Comparison of ENCODE assay signal across 6 cellular contexts in the genomic region with DNA sequence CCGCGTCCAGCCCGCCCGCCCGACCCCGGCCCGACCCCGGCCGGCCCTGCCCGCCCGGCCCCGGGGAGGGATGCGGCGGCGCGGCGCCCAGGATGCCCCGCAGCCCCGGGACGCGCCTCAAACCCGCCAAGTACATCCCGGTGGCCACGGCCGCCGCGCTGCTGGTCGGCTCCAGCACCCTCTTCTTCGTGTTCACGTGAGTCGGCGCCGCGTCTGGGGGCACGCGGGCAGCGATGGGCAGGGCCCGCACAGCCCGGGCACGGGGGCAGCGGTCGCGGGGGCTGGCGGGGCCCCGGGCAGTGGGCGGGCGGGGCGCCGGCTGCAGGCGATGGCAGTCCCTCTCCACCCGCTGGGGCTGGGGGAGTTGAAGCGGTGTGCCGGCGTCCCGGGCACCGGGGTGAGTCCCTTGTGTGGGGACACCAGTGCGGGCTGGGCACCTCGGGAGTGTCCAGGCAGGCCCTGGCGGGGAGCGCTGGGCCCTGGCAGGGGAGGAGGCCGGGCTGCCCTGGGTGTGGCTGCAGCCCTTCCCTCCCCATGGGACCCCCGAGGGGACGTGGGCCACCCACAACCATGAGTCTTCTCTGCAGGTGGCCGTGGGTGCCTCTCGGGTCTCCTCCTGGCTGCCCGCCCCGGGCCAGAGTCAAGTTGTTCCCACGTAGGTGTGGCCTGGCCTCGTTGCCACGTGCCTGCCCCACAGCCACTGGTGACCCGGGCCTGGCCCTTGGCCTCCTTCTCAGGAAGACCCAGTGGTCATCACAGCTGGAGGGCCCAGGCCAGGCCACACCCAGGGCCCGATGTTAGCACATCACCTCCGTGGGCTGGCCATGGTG. TPM values are rescaled to one million over a fixed set of nuclear protein-coding genes. Genes with fewer than 3 reads are reported as not detected.
DNase-seq lines count a peak whose midpoint lies in the region; ATAC-seq lines count a peak whose summit lies in the region.

No MANE protein-coding gene starts in this region.

- H4K8ac ChIP-seq in mesenchymal stem cell (ENCODE audit: low read length), result no peak overlapping the region

- peak overlapping the region; percentile 15 to 53 for H3K4ac ChIP-seq in mesenchymal stem cell (ENCODE audit: low read depth in 1 of 2, low read length in 2 of 2)

- H2BK120ac ChIP-seq in mesenchymal stem cell (ENCODE audit: low read depth, low read length), result peak overlapping the region; percentile 74

- H4K91ac ChIP-seq in mesenchymal stem cell (ENCODE audit: low read length), result no peak overlapping the region

- peaks cover 46% of the 10 kb centered on the region for H3K4me1 ChIP-seq in mesenchymal stem cell (ENCODE audit: control insufficient read depth, insufficient read depth, low read depth, low read length)

- peak overlapping the region; percentile 92 to 93 for H3K4me3 ChIP-seq in mesenchymal stem cell (ENCODE audit: insufficient read depth in 1 of 2, low read depth in 1 of 2, low read length in 2 of 2)

- H3K36me3 Mint-ChIP-seq in activated naive CD4-positive, alpha-beta T cell treated with anti-CD3 and anti-CD28 coated beads, Interleukin-2, amount 50 U/mL, for 72 hours, result no peaks in the 10 kb centered on the region

- peak overlapping the region; percentile 45 for H3K4me2 ChIP-seq in mesenchymal stem cell (ENCODE audit: low read length, poor library complexity, severe bottlenecking)

- H2AFZ ChIP-seq in mesenchymal stem cell (ENCODE audit: low read depth, low read length), result peak overlapping the region; percentile 44

- H3K14ac ChIP-seq in mesenchymal stem cell (ENCODE audit: low read length in 2 of 2), result peak overlapping the region in 1 of 2 experiments; percentile 42

- no peak overlapping the region for H2AK5ac ChIP-seq in mesenchymal stem cell (ENCODE audit: low read length, severe bottlenecking)

- no peak overlapping the region for H2BK15ac ChIP-seq in mesenchymal stem cell (ENCODE audit: low read depth, poor library complexity, severe bottlenecking)

- 3% methylated on average over 65 of the region's 73 CpGs for WGBS in mesenchymal stem cell

- no peak overlapping the region for H3K27ac ChIP-seq in mesenchymal stem cell (ENCODE audit: low read length, poor library complexity, severe bottlenecking)

- no peaks in the 10 kb centered on the region for H3K9me3 ChIP-seq in mesenchymal stem cell (ENCODE audit: control insufficient read depth, low read length)

- no peak overlapping the region for H2BK12ac ChIP-seq in mesenchymal stem cell (ENCODE audit: low read length in 2 of 2)

- peaks cover 20% of the 10 kb centered on the region for H3K79me1 ChIP-seq in mesenchymal stem cell (replicated peaks; ENCODE audit: low read length, poor library complexity, severe bottlenecking)

- H3K36me3 ChIP-seq in mesenchymal stem cell (ENCODE audit: control insufficient read depth in 1 of 2, insufficient read depth in 2 of 2, low read depth in 1 of 2, low read length in 2 of 2), result peaks cover 11 to 42% of the 10 kb centered on the region in 2 experiments

- H3K27me3 ChIP-seq in mesenchymal stem cell (ENCODE audit: control insufficient read depth in 1 of 2, insufficient read depth in 1 of 2, low read length in 2 of 2), result no peaks in the 10 kb centered on the region

- DNase-seq in NCI-H1417 (lab: John Stamatoyannopoulos, UW) (peak in 2 of 3 experiments; percentile 5 to 23), NCI-H1417 treated with DMSO at 0.1 percent for 48 hours (lab: John Stamatoyannopoulos, UW) (no peak), mesenchymal stem cell (no peak), NCI-H1048 (lab: John Stamatoyannopoulos, UW) (no peak), COR-L47 (lab: John Stamatoyannopoulos, UW) (no peak)
- peak in 1 of 2 donors; percentile 25 for DNase-seq in activated naive CD4-positive, alpha-beta T cell treated with anti-CD3 and anti-CD28 coated beads, Interleukin-2, amount 50 U/mL, for 72 hours (ENCODE audit: low spot score in 2 of 2)

- peak overlapping the region; percentile 79 to 86 for H3K18ac ChIP-seq in mesenchymal stem cell (ENCODE audit: low read depth in 1 of 2, low read length in 2 of 2)

- H3K23ac ChIP-seq in mesenchymal stem cell (ENCODE audit: low read length in 2 of 2), result peak overlapping the region in 1 of 2 experiments; percentile 66

- H3K9me3 Mint-ChIP-seq in activated naive CD4-positive, alpha-beta T cell treated with anti-CD3 and anti-CD28 coated beads, Interleukin-2, amount 50 U/mL, for 72 hours, result no peaks in the 10 kb centered on the region

- peak overlapping the region; percentile 84 for H3K9ac ChIP-seq in mesenchymal stem cell (ENCODE audit: low read length)

- no peak overlapping the region for H2BK5ac ChIP-seq in mesenchymal stem cell (ENCODE audit: low read depth, low read length, poor library complexity, severe bottlenecking)

- peak; percentile 2 to 25 for ATAC-seq in activated naive CD4-positive, alpha-beta T cell treated with anti-CD3 and anti-CD28 coated beads, Interleukin-2, amount 50 U/mL, for 72 hours

- H3K27ac Mint-ChIP-seq in activated naive CD4-positive, alpha-beta T cell treated with anti-CD3 and anti-CD28 coated beads, Interleukin-2, amount 50 U/mL, for 72 hours, result no peak overlapping the region

RNA-seq across cellular contexts. Expression of a gene that starts 0.5 kb away (rescaled TPM):
- total RNA-seq in activated naive CD4-positive, alpha-beta T cell treated with anti-CD3 and anti-CD28 coated beads, Interleukin-2, amount 50 U/mL, for 72 hours, result 10 to 100 TPM; 17.6 to 55.4 TPM
- 53.0 TPM for polyA plus RNA-seq in mesenchymal stem cell (2013, experiment 1 of 2)
- 50.1 TPM for polyA plus RNA-seq in mesenchymal stem cell (2013, experiment 2 of 2)

RNA-seq across cellular contexts. Expression of a gene that starts 15.0 kb away (rescaled TPM):
- 10 to 100 TPM; 79.9 to 93.9 TPM for total RNA-seq in activated naive CD4-positive, alpha-beta T cell treated with anti-CD3 and anti-CD28 coated beads, Interleukin-2, amount 50 U/mL, for 72 hours
- 20.4 TPM for polyA plus RNA-seq in mesenchymal stem cell (2013, experiment 1 of 2)
- 22.5 TPM for polyA plus RNA-seq in mesenchymal stem cell (2013, experiment 2 of 2)

RNA-seq across cellular contexts. Expression of a gene that starts 16.2 kb away (rescaled TPM):
- 100 to 1,000 TPM; 295 to 349 TPM for total RNA-seq in activated naive CD4-positive, alpha-beta T cell treated with anti-CD3 and anti-CD28 coated beads, Interleukin-2, amount 50 U/mL, for 72 hours
- polyA plus RNA-seq in mesenchymal stem cell (2013, experiment 1 of 2), result 126 TPM
- polyA plus RNA-seq in mesenchymal stem cell (2013, experiment 2 of 2), result 125 TPM

RNA-seq across cellular contexts. Expression of a gene that starts 18.8 kb away (rescaled TPM):
- total RNA-seq in activated naive CD4-positive, alpha-beta T cell treated with anti-CD3 and anti-CD28 coated beads, Interleukin-2, amount 50 U/mL, for 72 hours, result not detected
- polyA plus RNA-seq in mesenchymal stem cell (2013, experiment 1 of 2), result not detected
- polyA plus RNA-seq in mesenchymal stem cell (2013, experiment 2 of 2), result not detected

RNA-seq across cellular contexts. Expression of a gene that starts 52.0 kb away (rescaled TPM):
- 10 to 100 TPM; 37.0 to 66.7 TPM for total RNA-seq in activated naive CD4-positive, alpha-beta T cell treated with anti-CD3 and anti-CD28 coated beads, Interleukin-2, amount 50 U/mL, for 72 hours
- polyA plus RNA-seq in mesenchymal stem cell (2013, experiment 1 of 2), result 11.9 TPM
- polyA plus RNA-seq in mesenchymal stem cell (2013, experiment 2 of 2), result 11.1 TPM

Comparison
In these comparisons a context has a peak if more than half of its experiments do, and no peak if none do; other contexts are left out.
1. DNase-seq: peak in NCI-H1417 (2 of 3); none in NCI-H1417 treated with DMSO at 0.1 percent for 48 hours (single experiment), mesenchymal stem cell (single experiment), NCI-H1048 (single experiment) and COR-L47 (single experiment).